In genomic region chrX:318739-319578, GRCh38 we compare ENCODE assay signal across 1 cellular context.
TF ChIP-seq lines count a peak whose summit lies in the region.

A gene with protein sequence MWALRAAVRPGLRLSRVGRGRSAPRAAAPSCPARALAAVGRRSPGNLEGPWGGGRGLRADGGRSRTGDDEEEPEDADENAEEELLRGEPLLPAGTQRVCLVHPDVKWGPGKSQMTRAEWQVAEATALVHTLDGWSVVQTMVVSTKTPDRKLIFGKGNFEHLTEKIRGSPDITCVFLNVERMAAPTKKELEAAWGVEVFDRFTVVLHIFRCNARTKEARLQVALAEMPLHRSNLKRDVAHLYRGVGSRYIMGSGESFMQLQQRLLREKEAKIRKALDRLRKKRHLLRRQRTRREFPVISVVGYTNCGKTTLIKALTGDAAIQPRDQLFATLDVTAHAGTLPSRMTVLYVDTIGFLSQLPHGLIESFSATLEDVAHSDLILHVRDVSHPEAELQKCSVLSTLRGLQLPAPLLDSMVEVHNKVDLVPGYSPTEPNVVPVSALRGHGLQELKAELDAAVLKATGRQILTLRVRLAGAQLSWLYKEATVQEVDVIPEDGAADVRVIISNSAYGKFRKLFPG (minus strand): TSS chrX:318796. CDS start chrX:318787, 9 bp downstream.

TF ChIP-seq in K562, 482 proteins besides CTCF, POLR2A, EP300 and RAD21 (continued from another document and continues in another):
- TF ChIP-seq CHD7 (IDR thresholded peaks at IDR 0.05; ENCODE audit: low read depth, low read length) (no peak), U2AF1 (optimal IDR thresholded peaks at IDR 0.05; ENCODE audit: low read depth, low read length) (no peak), POLR3G (IDR thresholded peaks at IDR 0.05; ENCODE audit: extremely low read depth, insufficient read length, insufficient replicate concordance) (no peak), ZFX (CRISPR knock-in tag; IDR thresholded peaks at IDR 0.05) (peak; percentile 80), TAF7 (tag; IDR thresholded peaks at IDR 0.05) (no peak), POLR2AphosphoS5 (IDR thresholded peaks at IDR 0.05; ENCODE audit: control insufficient read depth, insufficient read depth, low read depth, low read length) (no peak), PHF20 (IDR thresholded peaks at IDR 0.05; ENCODE audit: partially characterized antibody) (no peak), ZNF512 (tag; IDR thresholded peaks at IDR 0.05) (no peak), FOXP4 (CRISPR knock-in tag; IDR thresholded peaks at IDR 0.05; ENCODE audit: borderline replicate concordance) (no peak), MITF (IDR thresholded peaks at IDR 0.05) (peak; percentile 86), PHF8 (IDR thresholded peaks at IDR 0.05; ENCODE audit: borderline replicate concordance, low read length) (peak; percentile 33; the same call in 1 of the 2 replicates), CXXC5 (CRISPR knock-in tag; IDR thresholded peaks at IDR 0.05) (peak; percentile 96), DACH1 (IDR thresholded peaks at IDR 0.05; ENCODE audit: partially characterized antibody) (no peak), MYC (IDR thresholded peaks at IDR 0.05; ENCODE audit: low read depth, low read length) (peak; percentile 69), MYC (CRISPR knock-in tag; IDR thresholded peaks at IDR 0.05; ENCODE audit: borderline replicate concordance, low read depth) (no peak), TRIM24 (IDR thresholded peaks at IDR 0.05) (no peak), RB1 (IDR thresholded peaks at IDR 0.05; ENCODE audit: low read depth) (peak; percentile 56), FOXJ2 (tag; IDR thresholded peaks at IDR 0.05) (no peak), NCOA4 (IDR thresholded peaks at IDR 0.05; ENCODE audit: partially characterized antibody) (no peak)
- TF ChIP-seq, protein P1, sequence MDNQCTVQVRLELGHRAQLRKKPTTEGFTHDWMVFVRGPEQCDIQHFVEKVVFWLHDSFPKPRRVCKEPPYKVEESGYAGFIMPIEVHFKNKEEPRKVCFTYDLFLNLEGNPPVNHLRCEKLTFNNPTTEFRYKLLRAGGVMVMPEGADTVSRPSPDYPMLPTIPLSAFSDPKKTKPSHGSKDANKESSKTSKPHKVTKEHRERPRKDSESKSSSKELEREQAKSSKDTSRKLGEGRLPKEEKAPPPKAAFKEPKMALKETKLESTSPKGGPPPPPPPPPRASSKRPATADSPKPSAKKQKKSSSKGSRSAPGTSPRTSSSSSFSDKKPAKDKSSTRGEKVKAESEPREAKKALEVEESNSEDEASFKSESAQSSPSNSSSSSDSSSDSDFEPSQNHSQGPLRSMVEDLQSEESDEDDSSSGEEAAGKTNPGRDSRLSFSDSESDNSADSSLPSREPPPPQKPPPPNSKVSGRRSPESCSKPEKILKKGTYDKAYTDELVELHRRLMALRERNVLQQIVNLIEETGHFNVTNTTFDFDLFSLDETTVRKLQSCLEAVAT (IDR thresholded peaks at IDR 0.05): no peak
- TF ChIP-seq, protein P2, sequence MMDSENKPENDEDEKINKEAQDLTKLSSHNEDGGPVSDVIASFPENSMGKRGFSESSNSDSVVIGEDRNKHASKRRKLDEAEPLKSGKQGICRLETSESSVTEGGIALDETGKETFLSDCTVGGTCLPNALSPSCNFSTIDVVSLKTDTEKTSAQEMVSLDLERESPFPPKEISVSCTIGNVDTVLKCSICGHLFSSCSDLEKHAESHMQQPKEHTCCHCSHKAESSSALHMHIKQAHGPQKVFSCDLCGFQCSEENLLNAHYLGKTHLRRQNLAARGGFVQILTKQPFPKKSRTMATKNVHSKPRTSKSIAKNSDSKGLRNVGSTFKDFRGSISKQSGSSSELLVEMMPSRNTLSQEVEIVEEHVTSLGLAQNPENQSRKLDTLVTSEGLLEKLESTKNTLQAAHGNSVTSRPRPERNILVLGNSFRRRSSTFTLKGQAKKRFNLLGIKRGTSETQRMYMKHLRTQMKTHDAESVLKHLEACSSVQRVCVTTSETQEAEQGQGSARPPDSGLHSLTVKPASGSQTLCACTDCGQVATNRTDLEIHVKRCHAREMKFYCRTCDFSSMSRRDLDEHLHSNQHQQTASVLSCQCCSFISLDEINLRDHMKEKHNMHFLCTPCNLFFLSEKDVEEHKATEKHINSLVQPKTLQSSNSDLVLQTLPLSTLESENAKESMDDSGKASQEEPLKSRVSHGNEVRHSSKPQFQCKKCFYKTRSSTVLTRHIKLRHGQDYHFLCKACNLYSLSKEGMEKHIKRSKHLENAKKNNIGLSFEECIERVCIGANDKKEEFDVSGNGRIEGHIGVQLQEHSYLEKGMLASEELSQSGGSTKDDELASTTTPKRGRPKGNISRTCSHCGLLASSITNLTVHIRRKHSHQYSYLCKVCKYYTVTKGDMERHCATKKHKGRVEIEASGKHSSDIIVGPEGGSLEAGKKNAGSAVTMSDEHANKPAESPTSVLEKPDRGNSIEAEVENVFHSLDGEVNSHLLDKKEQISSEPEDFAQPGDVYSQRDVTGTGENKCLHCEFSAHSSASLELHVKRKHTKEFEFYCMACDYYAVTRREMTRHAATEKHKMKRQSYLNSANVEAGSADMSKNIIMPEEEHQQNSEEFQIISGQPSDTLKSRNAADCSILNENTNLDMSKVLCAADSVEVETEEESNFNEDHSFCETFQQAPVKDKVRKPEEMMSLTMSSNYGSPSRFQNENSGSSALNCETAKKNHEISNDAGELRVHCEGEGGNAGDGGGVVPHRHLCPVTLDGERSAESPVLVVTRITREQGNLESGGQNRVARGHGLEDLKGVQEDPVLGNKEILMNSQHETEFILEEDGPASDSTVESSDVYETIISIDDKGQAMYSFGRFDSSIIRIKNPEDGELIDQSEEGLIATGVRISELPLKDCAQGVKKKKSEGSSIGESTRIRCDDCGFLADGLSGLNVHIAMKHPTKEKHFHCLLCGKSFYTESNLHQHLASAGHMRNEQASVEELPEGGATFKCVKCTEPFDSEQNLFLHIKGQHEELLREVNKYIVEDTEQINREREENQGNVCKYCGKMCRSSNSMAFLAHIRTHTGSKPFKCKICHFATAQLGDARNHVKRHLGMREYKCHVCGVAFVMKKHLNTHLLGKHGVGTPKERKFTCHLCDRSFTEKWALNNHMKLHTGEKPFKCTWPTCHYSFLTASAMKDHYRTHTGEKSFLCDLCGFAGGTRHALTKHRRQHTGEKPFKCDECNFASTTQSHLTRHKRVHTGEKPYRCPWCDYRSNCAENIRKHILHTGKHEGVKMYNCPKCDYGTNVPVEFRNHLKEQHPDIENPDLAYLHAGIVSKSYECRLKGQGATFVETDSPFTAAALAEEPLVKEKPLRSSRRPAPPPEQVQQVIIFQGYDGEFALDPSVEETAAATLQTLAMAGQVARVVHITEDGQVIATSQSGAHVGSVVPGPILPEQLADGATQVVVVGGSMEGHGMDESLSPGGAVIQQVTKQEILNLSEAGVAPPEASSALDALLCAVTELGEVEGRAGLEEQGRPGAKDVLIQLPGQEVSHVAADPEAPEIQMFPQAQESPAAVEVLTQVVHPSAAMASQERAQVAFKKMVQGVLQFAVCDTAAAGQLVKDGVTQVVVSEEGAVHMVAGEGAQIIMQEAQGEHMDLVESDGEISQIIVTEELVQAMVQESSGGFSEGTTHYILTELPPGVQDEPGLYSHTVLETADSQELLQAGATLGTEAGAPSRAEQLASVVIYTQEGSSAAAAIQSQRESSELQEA (IDR thresholded peaks at IDR 0.05; ENCODE audit: low read depth): peak; percentile 86
